ENCODE assay signal across 8 cellular contexts in genomic region chr10:75210193-75211006, GRCh38. TPM values are rescaled to one million over a fixed set of nuclear protein-coding genes. Genes with fewer than 3 reads are reported as not detected.
A peak's percentile ranks its signal among the peaks of the same experiment; 100 is the strongest.
DNase-seq lines count a peak whose midpoint lies in the region; ATAC-seq and TF ChIP-seq lines count a peak whose summit lies in the region.

Gene VDAC2, plus strand, starts transcription at chr10:75210796. Its CDS starts 363 bp downstream, at chr10:75211159.

- WGBS in gastroesophageal sphincter (ENCODE audit: low coverage in 1 of 2), 2 donors: 0% methylated on average over 4 of the region's 84 CpGs; no CpG with 5 or more reads in 1 of the 2 donors
- WGBS in suprapubic skin: 0% methylated on average over 18 of the region's 84 CpGs

- H3F3A ChIP-seq in Loucy (ENCODE audit: low read depth): peaks cover 3% of the 10 kb centered on the region; the same call in 1 of the 2 replicates

- no peak for TF ChIP-seq CTCF in Loucy (conservative IDR thresholded peaks at IDR 0.05; ENCODE audit: low read length)
- TF ChIP-seq CTCF in gastroesophageal sphincter (IDR thresholded peaks at IDR 0.05): peak in 2 of 4 experiments; percentile 12 to 41
- no peak for TF ChIP-seq CTCF in suprapubic skin (IDR thresholded peaks at IDR 0.05)

- H3K36me3 ChIP-seq in H7 (replicated peaks; ENCODE audit: control insufficient read depth, insufficient read depth, low read length): peaks cover 13% of the 10 kb centered on the region
- H3K36me3 ChIP-seq in Loucy (ENCODE audit: insufficient read depth, low read length): peaks cover 23% of the 10 kb centered on the region
- H3K36me3 ChIP-seq in gastroesophageal sphincter: peaks cover 0 to 34% of the 10 kb centered on the region in 2 donors
- H3K36me3 ChIP-seq in suprapubic skin: peaks cover 33% of the 10 kb centered on the region

- H3K9ac ChIP-seq in Loucy (ENCODE audit: low read depth, low read length, poor library complexity, severe bottlenecking): peak within 1 kb of the TSS; percentile 98

- H3K4me3 ChIP-seq in H7 (ENCODE audit: insufficient read depth, low read depth, low read length): peak within 1 kb of the TSS; percentile 94
- peak within 1 kb of the TSS; percentile 82 for H3K4me3 ChIP-seq in Loucy (ENCODE audit: low read length, poor library complexity, severe bottlenecking)
- H3K4me3 ChIP-seq in gastroesophageal sphincter: peak within 1 kb of the TSS; percentile 77 to 79
- H3K4me3 ChIP-seq in suprapubic skin: peak within 1 kb of the TSS; percentile 93

- H3K79me2 ChIP-seq in Loucy (ENCODE audit: insufficient read depth, low read length): peaks cover 46% of the 10 kb centered on the region

- H3K4me2 ChIP-seq in Loucy (ENCODE audit: low read depth, low read length, poor library complexity, severe bottlenecking): peak within 1 kb of the TSS; percentile 98

- DNase-seq in G401 (ENCODE audit: low spot score) (peak; percentile 91), H7 (peak; percentile 96), SK-MEL-5 (ENCODE audit: low read depth, low spot score) (peak; percentile 83), occipital lobe (lab: John Stamatoyannopoulos, UW) (peak; percentile 88), suprapubic skin (ENCODE audit: low spot score in 2 of 2) (peak; percentile 94)
- DNase-seq in activated naive CD4-positive, alpha-beta T cell treated with Interleukin-2 at 50 U/mL for 16 hours: peak; percentile 96

- peak within 1 kb of the TSS; percentile 100 for H2AFZ ChIP-seq in Loucy (ENCODE audit: low read length)

- TF ChIP-seq EP300 in gastroesophageal sphincter (IDR thresholded peaks at IDR 0.05): no peak
- no peak for TF ChIP-seq EP300 in suprapubic skin (IDR thresholded peaks at IDR 0.05)

- peak within 1 kb of the TSS; percentile 93 to 100 (median 99) for H3K27ac ChIP-seq in gastroesophageal sphincter
- H3K27ac ChIP-seq in suprapubic skin: peak within 1 kb of the TSS; percentile 100

- peak; percentile 96 for ATAC-seq in gastroesophageal sphincter

- peaks cover 31% of the 10 kb centered on the region for H3K4me1 ChIP-seq in Loucy (ENCODE audit: insufficient read depth, low read length, poor library complexity, severe bottlenecking)
- peaks cover 3 to 65% (median 24%) of the 10 kb centered on the region in 3 donors for H3K4me1 ChIP-seq in gastroesophageal sphincter
- peaks cover 64% of the 10 kb centered on the region for H3K4me1 ChIP-seq in suprapubic skin

- H3K9me3 ChIP-seq in Loucy (ENCODE audit: insufficient read depth, low read depth, low read length) (no peaks in the 10 kb centered on the region), gastroesophageal sphincter (no peaks in the 10 kb centered on the region), suprapubic skin (no peaks in the 10 kb centered on the region)

- H3K27me3 ChIP-seq in H7 (ENCODE audit: control insufficient read depth, insufficient read depth, low read length): no peaks in the 10 kb centered on the region
- peaks cover 5% of the 10 kb centered on the region for H3K27me3 ChIP-seq in Loucy (ENCODE audit: insufficient read depth, low read length, poor library complexity, severe bottlenecking)
- H3K27me3 ChIP-seq in gastroesophageal sphincter: no peaks in the 10 kb centered on the region
- H3K27me3 ChIP-seq in suprapubic skin: no peaks in the 10 kb centered on the region

- no peaks in the 10 kb centered on the region for H3K9me2 ChIP-seq in Loucy (replicated peaks; ENCODE audit: low read depth, low read length)

- in situ Hi-C loops in G401 (cut with HindIII; ENCODE audit: low sequenced_read_pairs) (no loop called here), SK-MEL-5 (cut with HindIII; ENCODE audit: low pct_unique_long_range_greater_than_20kb, low sequenced_read_pairs) (no loop called here)

- TF ChIP-seq POLR2A in gastroesophageal sphincter (IDR thresholded peaks at IDR 0.05): peak; percentile 91 to 94
- peak; percentile 57 to 82 for TF ChIP-seq POLR2A in suprapubic skin (IDR thresholded peaks at IDR 0.05)

- H4K20me1 ChIP-seq in Loucy (ENCODE audit: insufficient read depth, low read length, poor library complexity, severe bottlenecking): peaks cover 28% of the 10 kb centered on the region

RNA-seq across cellular contexts. Expression of gene VDAC2, which starts in this region (rescaled TPM):
- 181 and 192 TPM in 2 replicates for total RNA-seq in G401 (2014; rRNA removed; shearing (Covaris generic))
- 213 and 218 TPM in 2 replicates for total RNA-seq in H7 (2014; rRNA removed; shearing (Covaris generic))
- 134 TPM in 2 replicates for total RNA-seq in SK-MEL-5 (2014; rRNA removed; shearing (Covaris generic))
- 109 and 145 TPM in 2 replicates for polyA plus RNA-seq in SK-MEL-5 (2015; cell fraction: cytosol; rRNA removed)
- 101 and 103 TPM in 2 replicates for polyA plus RNA-seq in SK-MEL-5 (2015; cell fraction: nucleus; rRNA removed)
- total RNA-seq in gastroesophageal sphincter (100 to 1,000 TPM; 199 to 283 (median 249) TPM), occipital lobe (126 TPM), suprapubic skin (100 to 1,000 TPM; 111 to 196 (median 146) TPM)

Comparison
In these comparisons a context has a peak if more than half of its experiments do, and no peak if none do; other contexts are left out.
1. Peak in every context shown above with its lines: DNase-seq, ATAC-seq, H3K4me3 ChIP-seq and H3K27ac ChIP-seq.